23 cellular contexts compared by ENCODE assay signal in the genomic region with DNA sequence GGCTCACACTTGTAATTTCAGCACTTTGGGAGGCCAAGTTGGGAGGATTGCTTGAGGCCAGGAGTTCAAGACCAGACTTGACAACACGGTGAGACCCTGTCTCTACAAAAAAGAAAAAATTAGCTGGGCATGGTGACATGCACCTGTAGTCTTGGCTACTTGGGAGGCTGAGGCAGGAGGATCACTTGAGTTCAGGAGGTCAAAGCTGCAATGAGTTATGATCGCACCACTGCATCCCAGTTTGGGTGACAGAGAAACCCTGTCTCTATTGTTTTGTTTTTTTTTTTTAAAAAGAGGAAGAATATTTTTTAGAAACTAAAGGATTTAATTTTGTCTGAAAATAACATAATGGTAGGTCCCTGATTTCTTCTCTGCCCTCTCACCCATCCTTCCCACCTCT.
DNase-seq lines count a peak whose midpoint lies in the region; ATAC-seq, FAIRE-seq and TF ChIP-seq lines count a peak whose summit lies in the region.
"Had no signal": no experiment of that assay in that cellular context is flagged by ENCODE, and none has a peak within 500 bp of the region (broad histone marks: within the 10 kb centered on the region; RNA-seq: fewer than 3 reads in every experiment).

No MANE protein-coding gene starts in this region.

- peak overlapping the region; percentile 44 to 92 (median 77) for H3K4me2 ChIP-seq in BLaER1 treated with 17β-estradiol and CSF1 and Interleukin-3, amounts not matched to agents 10 nM and 100 nM
- no peak overlapping the region for H3K4me2 ChIP-seq in astrocyte (ENCODE audit: low read length)
- H3K4me2 ChIP-seq: A549, PC-9 had no signal

- peaks cover 21% of the 10 kb centered on the region for H3K27me3 Mint-ChIP-seq in astrocyte (ENCODE audit: low read depth, unreplicated experiment)
- H3K27me3 Mint-ChIP-seq: activated CD4-positive, alpha-beta T cell treated with anti-CD3 and anti-CD28 coated beads for 36 hours; activated CD8-positive, alpha-beta memory T cell treated with anti-CD3 and anti-CD28 coated beads, Interleukin-2, amount 10 ng/mL, durations not matched to agents 7 days and 5 days; stimulated activated naive CD8-positive, alpha-beta T cell treated with anti-CD3 and anti-CD28 coated beads, Interleukin-15, amount 100 ng/mL, for 72 hours had no signal

- DNase-seq in astrocyte (ENCODE audit: low read depth) (no peak), NCI-H2029 treated with DMSO at 0.1 percent for 48 hours (lab: John Stamatoyannopoulos, UW) (no peak), SHP77 treated with DMSO at 0.1 percent for 48 hours (lab: John Stamatoyannopoulos, UW) (no peak), COR-L47 (lab: John Stamatoyannopoulos, UW) (no peak)
- DNase-seq: activated CD4-positive, alpha-beta T cell treated with anti-CD3 and anti-CD28 coated beads for 36 hours; activated CD8-positive, alpha-beta memory T cell treated with anti-CD3 and anti-CD28 coated beads, Interleukin-2, amount 10 ng/mL, durations not matched to agents 7 days and 5 days; activated effector memory CD4-positive, alpha-beta T cell treated with anti-CD3 and anti-CD28 coated beads, Interleukin-2, amount 50 U/mL, for 16 hours; DMS53; left colon; NCI-H1092; NCI-H2107; NCI-H526 treated with DMSO at 0.1 percent for 48 hours; PC-9; stimulated activated naive CD8-positive, alpha-beta T cell treated with anti-CD3 and anti-CD28 coated beads, Interleukin-15, amount 100 ng/mL, for 72 hours; trophoblast cell had no signal

- no peaks in the 10 kb centered on the region for H3K79me2 ChIP-seq in astrocyte (ENCODE audit: insufficient read depth, low read length)

- H4K20me1 ChIP-seq in BLaER1 treated with 17β-estradiol and CSF1 and Interleukin-3, amounts not matched to agents 10 nM and 100 nM, result 0 out of 22 replicates have a peak, but pooled peaks cover 0 to 3% (median 0%) of the 10 kb centered on the region in 11 experiments
- H4K20me1 ChIP-seq in astrocyte (ENCODE audit: insufficient read depth, low read length), result no peaks in the 10 kb centered on the region

- peaks cover 49 to 69% (median 60%) of the 10 kb centered on the region in 10 experiments for H3K4me1 ChIP-seq in BLaER1 treated with 17β-estradiol and CSF1 and Interleukin-3, amounts not matched to agents 10 nM and 100 nM
- peaks cover 7% of the 10 kb centered on the region for H3K4me1 ChIP-seq in astrocyte (ENCODE audit: insufficient read depth, low read length)
- H3K4me1 ChIP-seq: A549 had no signal

- H3K27ac ChIP-seq in BLaER1 treated with 17β-estradiol and CSF1 and Interleukin-3, amounts not matched to agents 10 nM and 100 nM, result peak overlapping the region in 10 of 11 experiments; percentile 29 to 86 (median 80); a peak in 20 of 22 replicates
- no peak overlapping the region for H3K27ac ChIP-seq in astrocyte (ENCODE audit: low read depth, low read length)
- H3K27ac ChIP-seq: A549, GM23248, PC-9, right atrium auricular region had no signal

- no peak overlapping the region for H3K4me3 ChIP-seq in BLaER1 treated with 17β-estradiol and CSF1 and Interleukin-3, amounts not matched to agents 10 nM and 100 nM
- H3K4me3 ChIP-seq in astrocyte (ENCODE audit: insufficient read depth, low read depth, low read length), result no peak overlapping the region
- H3K4me3 ChIP-seq: A549, GM23248, PC-9, right atrium auricular region had no signal

- H3K4me3 Mint-ChIP-seq in astrocyte (ENCODE audit: unreplicated experiment), result no peak overlapping the region
- H3K4me3 Mint-ChIP-seq: activated CD4-positive, alpha-beta T cell treated with anti-CD3 and anti-CD28 coated beads for 36 hours; activated CD8-positive, alpha-beta memory T cell treated with anti-CD3 and anti-CD28 coated beads, Interleukin-2, amount 10 ng/mL, durations not matched to agents 7 days and 5 days; mesothelial cell of epicardium had no signal

- no peak for FAIRE-seq in astrocyte (lab: Jason Lieb, UNC)
- FAIRE-seq: A549 had no signal

- H3K4me1 Mint-ChIP-seq in astrocyte (ENCODE audit: low read depth, unreplicated experiment), result peaks cover 23% of the 10 kb centered on the region

- peak overlapping the region in 9 of 11 experiments; percentile 38 to 75 (median 65); a peak in 19 of 22 replicates for H3K9ac ChIP-seq in BLaER1 treated with 17β-estradiol and CSF1 and Interleukin-3, amounts not matched to agents 10 nM and 100 nM
- H3K9ac ChIP-seq in astrocyte (ENCODE audit: low read length), result no peak overlapping the region
- H3K9ac ChIP-seq: GM23248 had no signal

- no peak overlapping the region for H2AFZ ChIP-seq in astrocyte (ENCODE audit: low read depth, low read length)
- H2AFZ ChIP-seq: GM23248, PC-9 had no signal

- H3K27ac Mint-ChIP-seq in astrocyte (ENCODE audit: unreplicated experiment), result peak overlapping the region; percentile 48
- H3K27ac Mint-ChIP-seq: activated CD4-positive, alpha-beta T cell treated with anti-CD3 and anti-CD28 coated beads for 36 hours; activated CD8-positive, alpha-beta memory T cell treated with anti-CD3 and anti-CD28 coated beads, Interleukin-2, amount 10 ng/mL, durations not matched to agents 7 days and 5 days; mesothelial cell of epicardium had no signal

- peak; percentile 11 for ATAC-seq in GM19468 (IDR thresholded peaks at IDR 0.05; ENCODE audit: extremely low read depth, unreplicated experiment)
- peak; percentile 33 for ATAC-seq in HG03354 (IDR thresholded peaks at IDR 0.05; ENCODE audit: poor library complexity, severe bottlenecking, unreplicated experiment)
- no peak for ATAC-seq in GM18867 (IDR thresholded peaks at IDR 0.05; ENCODE audit: unreplicated experiment)
- ATAC-seq: A549; activated CD8-positive, alpha-beta memory T cell treated with anti-CD3 and anti-CD28 coated beads, Interleukin-2, amount 10 ng/mL, durations not matched to agents 7 days and 5 days; left colon had no signal

- no peaks in the 10 kb centered on the region for H3K27me3 ChIP-seq in BLaER1 treated with 17β-estradiol and CSF1 and Interleukin-3, amounts not matched to agents 10 nM and 100 nM
- H3K27me3 ChIP-seq in astrocyte (ENCODE audit: insufficient read depth, low read length), result peaks cover 18% of the 10 kb centered on the region
- H3K27me3 ChIP-seq: right atrium auricular region had no signal

- no peaks in the 10 kb centered on the region for H3K36me3 Mint-ChIP-seq in astrocyte (ENCODE audit: low read depth, unreplicated experiment)
- H3K36me3 Mint-ChIP-seq: activated CD8-positive, alpha-beta memory T cell treated with anti-CD3 and anti-CD28 coated beads, Interleukin-2, amount 10 ng/mL, durations not matched to agents 7 days and 5 days had no signal

- no peak for TF ChIP-seq CTCF in astrocyte (IDR thresholded peaks at IDR 0.05; ENCODE audit: insufficient read depth, low read depth, low read length)

- no peaks in the 10 kb centered on the region for H3K9me3 Mint-ChIP-seq in astrocyte (ENCODE audit: unreplicated experiment)
- H3K9me3 Mint-ChIP-seq: mesothelial cell of epicardium; stimulated activated naive CD8-positive, alpha-beta T cell treated with anti-CD3 and anti-CD28 coated beads, Interleukin-15, amount 100 ng/mL, for 72 hours had no signal

- H3K9me3 ChIP-seq in BLaER1 treated with 17β-estradiol and CSF1 and Interleukin-3, amounts not matched to agents 10 nM and 100 nM (replicated peaks in 1 of 11), result 0 out of 22 replicates have a peak, but pooled peaks cover 0 to 3% (median 0%) of the 10 kb centered on the region in 11 experiments
- no peaks in the 10 kb centered on the region for H3K9me3 ChIP-seq in astrocyte (ENCODE audit: insufficient read depth, low read depth, low read length)
- H3K9me3 ChIP-seq: A549, right atrium auricular region had no signal

- no peaks in the 10 kb centered on the region for H3K36me3 ChIP-seq in BLaER1 treated with 17β-estradiol and CSF1 and Interleukin-3, amounts not matched to agents 10 nM and 100 nM
- H3K36me3 ChIP-seq in astrocyte (ENCODE audit: insufficient read depth, low read length), result no peaks in the 10 kb centered on the region
- H3K36me3 ChIP-seq: right atrium auricular region had no signal
